ENCODE assay signal across 1 cellular context in the genomic region with DNA sequence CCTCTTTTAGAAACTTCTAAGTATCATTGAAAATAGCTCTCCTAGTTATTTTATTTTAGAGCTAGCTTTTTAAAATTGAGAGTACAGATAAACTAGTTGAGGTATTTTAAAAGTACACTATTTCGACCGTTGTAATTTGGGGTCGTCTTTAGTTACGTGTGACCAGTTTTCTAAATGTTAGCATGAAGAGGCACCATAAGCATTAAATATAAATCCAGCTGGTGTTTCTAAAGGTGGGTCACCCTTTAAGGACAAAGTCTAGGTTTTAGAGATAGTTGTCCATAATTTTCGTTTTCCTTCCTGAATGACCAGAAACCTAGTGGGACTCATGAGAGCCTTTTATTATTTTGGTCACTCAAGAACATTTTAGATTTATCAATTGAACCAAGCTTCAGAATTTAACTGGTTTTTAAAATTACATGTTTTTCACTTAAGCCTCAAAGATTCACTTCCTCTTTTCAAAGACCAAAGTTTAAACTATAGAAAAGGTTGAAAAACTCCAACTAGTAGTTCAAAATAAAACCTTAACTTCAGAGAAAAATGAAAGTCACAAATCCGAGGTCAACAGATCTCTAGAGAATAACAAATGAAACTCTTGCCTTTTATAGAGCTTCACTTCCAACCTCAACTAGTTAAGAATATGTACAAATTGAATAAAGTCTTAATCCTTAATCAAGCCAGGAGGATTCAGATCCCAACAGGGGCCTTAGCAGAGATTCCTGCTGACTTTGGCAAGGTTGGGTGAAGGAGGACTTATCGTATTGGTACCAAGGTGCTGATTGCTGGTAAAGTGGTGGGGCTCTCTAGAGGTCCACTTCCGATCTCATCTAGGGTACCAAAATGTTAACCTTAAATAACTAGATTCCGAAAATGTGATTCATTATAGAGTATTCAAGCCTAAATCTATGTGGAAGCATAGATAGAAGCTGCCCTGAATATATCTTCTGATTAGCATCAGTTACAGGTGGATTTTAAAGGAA.
TF ChIP-seq lines count a peak whose summit lies in the region.

No MANE protein-coding gene starts in this region.

TF ChIP-seq in GM12878, 131 proteins besides CTCF, POLR2A, EP300 and RAD21 (continues in another document):
- TF ChIP-seq REST (IDR thresholded peaks at IDR 0.05; ENCODE audit: low read depth, low read length) (no peak), NFIC (IDR thresholded peaks at IDR 0.05; ENCODE audit: low read depth, low read length) (0 out of 2 replicates have a peak, but pooled peaks have one; percentile 37), MEF2B (IDR thresholded peaks at IDR 0.05; ENCODE audit: partially characterized antibody, poor library complexity, severe bottlenecking) (peak; percentile 93), BRCA1 (IDR thresholded peaks at IDR 0.05; ENCODE audit: low read depth, low read length) (no peak), DPF2 (IDR thresholded peaks at IDR 0.05) (peak; percentile 81; the same call in 1 of the 2 replicates), CHD4 (IDR thresholded peaks at IDR 0.05) (0 out of 2 replicates have a peak, but pooled peaks have one; percentile 41), MTA2 (IDR thresholded peaks at IDR 0.05; ENCODE audit: low read depth) (peak; percentile 69), BCLAF1 (IDR thresholded peaks at IDR 0.05) (no peak), GATAD2B (conservative IDR thresholded peaks at IDR 0.05; ENCODE audit: low read depth) (no peak), SRF (IDR thresholded peaks at IDR 0.05; ENCODE audit: low read depth in 2 of 2, low read length in 2 of 2) (no peak), SIN3A (IDR thresholded peaks at IDR 0.05; ENCODE audit: low read depth, low read length) (no peak), IRF4 (IDR thresholded peaks at IDR 0.05; ENCODE audit: low read depth, low read length) (no peak), ZBTB11 (CRISPR knock-in tag; IDR thresholded peaks at IDR 0.05) (no peak), POU2F2 (IDR thresholded peaks at IDR 0.05; ENCODE audit: borderline replicate concordance, low read depth, low read length) (no peak), RUNX3 (IDR thresholded peaks at IDR 0.05; ENCODE audit: low read length) (peak; percentile 43; the same call in 1 of the 2 replicates), GABPA (IDR thresholded peaks at IDR 0.05; ENCODE audit: low read depth) (no peak), ASH2L (IDR thresholded peaks at IDR 0.05; ENCODE audit: borderline replicate concordance, low read depth) (0 out of 2 replicates have a peak, but pooled peaks have one; percentile 41), KAT2A (conservative IDR thresholded peaks at IDR 0.05; ENCODE audit: control insufficient read depth, low read depth, low read length) (no peak), IKZF2 (IDR thresholded peaks at IDR 0.05) (peak in 1 of 2 experiments; percentile 48; a peak in 3 of 4 replicates), FOXM1 (IDR thresholded peaks at IDR 0.05; ENCODE audit: low read depth, low read length) (0 out of 2 replicates have a peak, but pooled peaks have one; percentile 12), RB1 (IDR thresholded peaks at IDR 0.05; ENCODE audit: borderline replicate concordance) (0 out of 2 replicates have a peak, but pooled peaks have one; percentile 44), SPI1 (IDR thresholded peaks at IDR 0.05; ENCODE audit: borderline replicate concordance, insufficient read depth, low read depth, low read length) (peak; percentile 98), NR2F1 (conservative IDR thresholded peaks at IDR 0.05) (peak; percentile 66), FOS (IDR thresholded peaks at IDR 0.05; ENCODE audit: borderline replicate concordance, extremely low read depth, insufficient read length) (no peak), ZNF217 (IDR thresholded peaks at IDR 0.05) (0 out of 2 replicates have a peak, but pooled peaks have one; percentile 16), SMC3 (IDR thresholded peaks at IDR 0.05; ENCODE audit: borderline replicate concordance, low read length) (no peak), PKNOX1 (IDR thresholded peaks at IDR 0.05) (no peak), BMI1 (IDR thresholded peaks at IDR 0.05; ENCODE audit: borderline replicate concordance) (peak; percentile 46; the same call in 1 of the 2 replicates), CBFB (IDR thresholded peaks at IDR 0.05; ENCODE audit: low read depth) (no peak), MEF2A (IDR thresholded peaks at IDR 0.05; ENCODE audit: insufficient read depth, low read depth, low read length) (0 out of 2 replicates have a peak, but pooled peaks have one; percentile 20)
- TF ChIP-seq, protein P1, sequence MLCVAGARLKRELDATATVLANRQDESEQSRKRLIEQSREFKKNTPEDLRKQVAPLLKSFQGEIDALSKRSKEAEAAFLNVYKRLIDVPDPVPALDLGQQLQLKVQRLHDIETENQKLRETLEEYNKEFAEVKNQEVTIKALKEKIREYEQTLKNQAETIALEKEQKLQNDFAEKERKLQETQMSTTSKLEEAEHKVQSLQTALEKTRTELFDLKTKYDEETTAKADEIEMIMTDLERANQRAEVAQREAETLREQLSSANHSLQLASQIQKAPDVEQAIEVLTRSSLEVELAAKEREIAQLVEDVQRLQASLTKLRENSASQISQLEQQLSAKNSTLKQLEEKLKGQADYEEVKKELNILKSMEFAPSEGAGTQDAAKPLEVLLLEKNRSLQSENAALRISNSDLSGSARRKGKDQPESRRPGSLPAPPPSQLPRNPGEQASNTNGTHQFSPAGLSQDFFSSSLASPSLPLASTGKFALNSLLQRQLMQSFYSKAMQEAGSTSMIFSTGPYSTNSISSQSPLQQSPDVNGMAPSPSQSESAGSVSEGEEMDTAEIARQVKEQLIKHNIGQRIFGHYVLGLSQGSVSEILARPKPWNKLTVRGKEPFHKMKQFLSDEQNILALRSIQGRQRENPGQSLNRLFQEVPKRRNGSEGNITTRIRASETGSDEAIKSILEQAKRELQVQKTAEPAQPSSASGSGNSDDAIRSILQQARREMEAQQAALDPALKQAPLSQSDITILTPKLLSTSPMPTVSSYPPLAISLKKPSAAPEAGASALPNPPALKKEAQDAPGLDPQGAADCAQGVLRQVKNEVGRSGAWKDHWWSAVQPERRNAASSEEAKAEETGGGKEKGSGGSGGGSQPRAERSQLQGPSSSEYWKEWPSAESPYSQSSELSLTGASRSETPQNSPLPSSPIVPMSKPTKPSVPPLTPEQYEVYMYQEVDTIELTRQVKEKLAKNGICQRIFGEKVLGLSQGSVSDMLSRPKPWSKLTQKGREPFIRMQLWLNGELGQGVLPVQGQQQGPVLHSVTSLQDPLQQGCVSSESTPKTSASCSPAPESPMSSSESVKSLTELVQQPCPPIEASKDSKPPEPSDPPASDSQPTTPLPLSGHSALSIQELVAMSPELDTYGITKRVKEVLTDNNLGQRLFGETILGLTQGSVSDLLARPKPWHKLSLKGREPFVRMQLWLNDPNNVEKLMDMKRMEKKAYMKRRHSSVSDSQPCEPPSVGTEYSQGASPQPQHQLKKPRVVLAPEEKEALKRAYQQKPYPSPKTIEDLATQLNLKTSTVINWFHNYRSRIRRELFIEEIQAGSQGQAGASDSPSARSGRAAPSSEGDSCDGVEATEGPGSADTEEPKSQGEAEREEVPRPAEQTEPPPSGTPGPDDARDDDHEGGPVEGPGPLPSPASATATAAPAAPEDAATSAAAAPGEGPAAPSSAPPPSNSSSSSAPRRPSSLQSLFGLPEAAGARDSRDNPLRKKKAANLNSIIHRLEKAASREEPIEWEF (IDR thresholded peaks at IDR 0.05; ENCODE audit: insufficient replicate concordance, low read depth, low read length), result peak; percentile 64
- TF ChIP-seq, protein P2, sequence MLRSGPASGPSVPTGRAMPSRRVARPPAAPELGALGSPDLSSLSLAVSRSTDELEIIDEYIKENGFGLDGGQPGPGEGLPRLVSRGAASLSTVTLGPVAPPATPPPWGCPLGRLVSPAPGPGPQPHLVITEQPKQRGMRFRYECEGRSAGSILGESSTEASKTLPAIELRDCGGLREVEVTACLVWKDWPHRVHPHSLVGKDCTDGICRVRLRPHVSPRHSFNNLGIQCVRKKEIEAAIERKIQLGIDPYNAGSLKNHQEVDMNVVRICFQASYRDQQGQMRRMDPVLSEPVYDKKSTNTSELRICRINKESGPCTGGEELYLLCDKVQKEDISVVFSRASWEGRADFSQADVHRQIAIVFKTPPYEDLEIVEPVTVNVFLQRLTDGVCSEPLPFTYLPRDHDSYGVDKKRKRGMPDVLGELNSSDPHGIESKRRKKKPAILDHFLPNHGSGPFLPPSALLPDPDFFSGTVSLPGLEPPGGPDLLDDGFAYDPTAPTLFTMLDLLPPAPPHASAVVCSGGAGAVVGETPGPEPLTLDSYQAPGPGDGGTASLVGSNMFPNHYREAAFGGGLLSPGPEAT (IDR thresholded peaks at IDR 0.05; ENCODE audit: low read depth), result peak; percentile 20; the same call in 1 of the 2 replicates
- TF ChIP-seq, protein P3, sequence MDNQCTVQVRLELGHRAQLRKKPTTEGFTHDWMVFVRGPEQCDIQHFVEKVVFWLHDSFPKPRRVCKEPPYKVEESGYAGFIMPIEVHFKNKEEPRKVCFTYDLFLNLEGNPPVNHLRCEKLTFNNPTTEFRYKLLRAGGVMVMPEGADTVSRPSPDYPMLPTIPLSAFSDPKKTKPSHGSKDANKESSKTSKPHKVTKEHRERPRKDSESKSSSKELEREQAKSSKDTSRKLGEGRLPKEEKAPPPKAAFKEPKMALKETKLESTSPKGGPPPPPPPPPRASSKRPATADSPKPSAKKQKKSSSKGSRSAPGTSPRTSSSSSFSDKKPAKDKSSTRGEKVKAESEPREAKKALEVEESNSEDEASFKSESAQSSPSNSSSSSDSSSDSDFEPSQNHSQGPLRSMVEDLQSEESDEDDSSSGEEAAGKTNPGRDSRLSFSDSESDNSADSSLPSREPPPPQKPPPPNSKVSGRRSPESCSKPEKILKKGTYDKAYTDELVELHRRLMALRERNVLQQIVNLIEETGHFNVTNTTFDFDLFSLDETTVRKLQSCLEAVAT (IDR thresholded peaks at IDR 0.05), result 0 out of 2 replicates have a peak, but pooled peaks have one; percentile 33
